Comparison of ENCODE assay signal across 8 cellular contexts in genomic region chr17:29140631-29141483, GRCh38. TPM values are rescaled to one million over a fixed set of nuclear protein-coding genes. Genes with fewer than 3 reads are reported as not detected.
A peak's percentile ranks its signal among the peaks of the same experiment; 100 is the strongest.
DNase-seq lines count a peak whose midpoint lies in the region; ATAC-seq and TF ChIP-seq lines count a peak whose summit lies in the region.

No MANE protein-coding gene starts in this region.

- DNase-seq in NCI-H524 (lab: John Stamatoyannopoulos, UW) (peak; percentile 40 to 66), NCI-H524 treated with DMSO at 0.1 percent for 48 hours (lab: John Stamatoyannopoulos, UW) (no peak), RPMI8226 (peak; percentile 23), adrenal gland (no peak), lower lobe of right lung (no peak), HK-2 (ENCODE audit: unreplicated experiment) (no peak)

- TF ChIP-seq CTCF in adrenal gland (IDR thresholded peaks at IDR 0.05), result no peak
- no peak for TF ChIP-seq CTCF in lower lobe of right lung (IDR thresholded peaks at IDR 0.05)

- peak overlapping the region in 4 of 5 donors; percentile 46 to 63 (median 58) for H3K9ac ChIP-seq in subcutaneous abdominal adipose tissue (ENCODE audit: low read length in 5 of 5)

- H3K4me1 ChIP-seq in adrenal gland (replicated peaks in 1 of 2), result peaks cover 21 to 67% of the 10 kb centered on the region in 2 donors
- peaks cover 72% of the 10 kb centered on the region for H3K4me1 ChIP-seq in lower lobe of right lung
- H3K4me1 ChIP-seq in subcutaneous abdominal adipose tissue (ENCODE audit: control insufficient read depth in 5 of 5, insufficient read depth in 5 of 5, low read length in 5 of 5), result peaks cover 11 to 58% (median 52%) of the 10 kb centered on the region in 5 donors

- H3K27ac ChIP-seq in adrenal gland (peak overlapping the region in 4 of 5 donors; percentile 24 to 85 (median 71)), lower lobe of right lung (peak overlapping the region; percentile 76), subcutaneous abdominal adipose tissue (ENCODE audit: low read depth, low read length) (peak overlapping the region; percentile 46)

- H3K27me3 ChIP-seq in adrenal gland (no peaks in the 10 kb centered on the region), lower lobe of right lung (ENCODE audit: low read depth) (no peaks in the 10 kb centered on the region), subcutaneous abdominal adipose tissue (ENCODE audit: control insufficient read depth in 5 of 5, insufficient read depth in 4 of 5, low read length in 5 of 5) (no peaks in the 10 kb centered on the region)

- H3K4me3 ChIP-seq in adrenal gland, result peak overlapping the region in 1 of 4 donors; percentile 42
- H3K4me3 ChIP-seq in lower lobe of right lung, result peak overlapping the region; percentile 50
- peak overlapping the region; percentile 60 to 73 (median 69) for H3K4me3 ChIP-seq in subcutaneous abdominal adipose tissue (ENCODE audit: low read depth in 1 of 5, low read length in 5 of 5)

- peak; percentile 18 to 55 for ATAC-seq in lower lobe of right lung
- ATAC-seq in GM18498 (IDR thresholded peaks at IDR 0.05; ENCODE audit: unreplicated experiment), result no peak

- H3K9me3 ChIP-seq in adrenal gland (replicated peaks in 1 of 3) (no peaks in the 10 kb centered on the region), lower lobe of right lung (no peaks in the 10 kb centered on the region), subcutaneous abdominal adipose tissue (ENCODE audit: control insufficient read depth in 5 of 5, low read length in 5 of 5) (no peaks in the 10 kb centered on the region)

- intact Hi-C loops in adrenal gland (cut with DNase I), result loop anchor here in 1 of 2 donors (5.0 to 10.0 kb wide), 2 partner anchors 36 to 144 kb away; no protein-coding TSS in a partner anchor
- intact Hi-C loops in lower lobe of right lung (cut with DNase I), result no loop called here

- H3K36me3 ChIP-seq in adrenal gland (replicated peaks in 1 of 2), result no peaks in the 10 kb centered on the region
- H3K36me3 ChIP-seq in lower lobe of right lung, result peaks cover 5% of the 10 kb centered on the region
- peaks cover 0 to 5% (median 0%) of the 10 kb centered on the region in 5 donors for H3K36me3 ChIP-seq in subcutaneous abdominal adipose tissue (ENCODE audit: control insufficient read depth in 5 of 5, insufficient read depth in 5 of 5, low read length in 5 of 5)

- 36 to 57% (median 44%) methylated on average over 9 to 14 of the region's 14 CpGs for WGBS in adrenal gland, 4 donors

- TF ChIP-seq POLR2A in adrenal gland (IDR thresholded peaks at IDR 0.05), result no peak

RNA-seq across cellular contexts. Expression of gene MYO18A, which starts 39.3 kb away (rescaled TPM):
- total RNA-seq in adrenal gland, result 10 to 100 TPM; 27.0 to 59.0 (median 40.9) TPM
- polyA plus RNA-seq in adrenal gland, result 10 to 100 TPM; 24.7 to 95.6 (median 42.3) TPM
- total RNA-seq in lower lobe of right lung, result 59.5 TPM

Comparison
In these comparisons a context has a peak if more than half of its experiments do, and no peak if none do; other contexts are left out.
1. DNase-seq: peak in NCI-H524 (2 of 2) and RPMI8226 (single experiment); none in NCI-H524 treated with DMSO at 0.1 percent for 48 hours (single experiment), adrenal gland (0 of 7), lower lobe of right lung (single experiment) and HK-2 (single experiment).
2. Peak in every context shown above with its lines, with median percentiles within 50 percentile points of each other: H3K27ac ChIP-seq.